In the genomic region with DNA sequence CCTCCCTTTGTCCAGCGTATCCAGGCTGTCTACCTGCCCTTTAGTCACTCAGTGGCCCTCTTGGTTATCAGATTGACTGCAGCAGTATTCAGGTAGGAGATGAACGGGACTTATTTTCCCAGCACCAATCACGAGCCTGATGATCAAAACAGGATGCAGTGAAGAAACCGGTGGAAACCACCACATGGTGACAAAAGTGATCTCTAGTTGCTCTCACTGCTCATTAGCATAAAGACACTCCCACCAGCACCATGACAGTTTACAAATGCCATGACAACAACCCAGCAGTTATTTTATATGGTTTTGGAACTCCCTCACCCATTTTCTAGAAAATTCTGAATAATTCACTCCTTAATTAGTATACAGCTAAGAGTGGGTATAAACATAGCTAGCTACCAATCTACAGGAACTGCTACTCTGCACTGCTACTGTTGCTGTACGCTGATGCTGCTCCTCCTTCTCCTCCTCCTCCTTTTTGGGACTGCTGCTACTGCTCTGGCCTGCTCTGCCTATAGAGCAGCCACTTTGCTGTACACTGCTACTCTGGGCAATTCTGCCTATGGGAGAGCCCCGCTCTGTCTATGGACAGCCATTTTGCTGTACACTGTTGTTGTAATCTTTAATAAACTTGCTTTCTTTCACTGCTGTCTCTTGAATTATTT, we compare ENCODE assay signal across 9 cellular contexts.
A peak's percentile ranks its signal among the peaks of the same experiment; 100 is the strongest.
DNase-seq lines count a peak whose midpoint lies in the region; ATAC-seq, FAIRE-seq and TF ChIP-seq lines count a peak whose summit lies in the region.
"Had no signal": no experiment of that assay in that cellular context is flagged by ENCODE, and none has a peak within 500 bp of the region (broad histone marks: within the 10 kb centered on the region; RNA-seq: fewer than 3 reads in every experiment).

No MANE protein-coding gene starts in this region.

- H3K4me1 Mint-ChIP-seq in activated naive CD4-positive, alpha-beta T cell treated with anti-CD3 and anti-CD28 coated beads, Interleukin-2, amount 50 U/mL, for 24 hours: peaks cover 53% of the 10 kb centered on the region

- H3K27ac Mint-ChIP-seq in activated naive CD4-positive, alpha-beta T cell treated with anti-CD3 and anti-CD28 coated beads, Interleukin-2, amount 50 U/mL, for 24 hours: peak overlapping the region; percentile 96

- ATAC-seq in GM21528 (IDR thresholded peaks at IDR 0.05; ENCODE audit: low FRiP score, unreplicated experiment) (peak; percentile 57), HG03139 (IDR thresholded peaks at IDR 0.05; ENCODE audit: unreplicated experiment) (no peak), GM18873 (IDR thresholded peaks at IDR 0.05; ENCODE audit: low FRiP score, unreplicated experiment) (no peak)
- ATAC-seq: heart left ventricle had no signal

- peaks cover 5% of the 10 kb centered on the region for H3K36me3 Mint-ChIP-seq in activated naive CD4-positive, alpha-beta T cell treated with anti-CD3 and anti-CD28 coated beads, Interleukin-2, amount 50 U/mL, for 24 hours

- no peak for FAIRE-seq in GM12891 (lab: Jason Lieb, UNC)

- H3K27me3 Mint-ChIP-seq in activated naive CD4-positive, alpha-beta T cell treated with anti-CD3 and anti-CD28 coated beads, Interleukin-2, amount 50 U/mL, for 24 hours: no peaks in the 10 kb centered on the region

- DNase-seq in T-helper 9 cell (peak; percentile 40), GM12891 (ENCODE audit: insufficient read length, low spot score) (no peak), cerebellum (ENCODE audit: low spot score) (no peak)
- DNase-seq in stimulated activated CD4-positive, alpha-beta T cell treated with anti-CD3 and anti-CD28 coated beads, TNF-alpha, amount 100 ng/mL, for 1 hour (ENCODE audit: low read depth in 3 of 3, low spot score in 1 of 3): peak in 2 of 3 donors; percentile 38 to 40

- TF ChIP-seq POLR2A in GM12891 (IDR thresholded peaks at IDR 0.05; ENCODE audit: low read depth, low read length): no peak

- peaks cover 13% of the 10 kb centered on the region for H3K9me3 Mint-ChIP-seq in activated naive CD4-positive, alpha-beta T cell treated with anti-CD3 and anti-CD28 coated beads, Interleukin-2, amount 50 U/mL, for 24 hours

- peak overlapping the region; percentile 69 for H3K4me3 Mint-ChIP-seq in activated naive CD4-positive, alpha-beta T cell treated with anti-CD3 and anti-CD28 coated beads, Interleukin-2, amount 50 U/mL, for 24 hours

TF ChIP-seq in GM12891, 5 proteins besides CTCF, POLR2A, EP300 and RAD21:
- no peak for TF ChIP-seq POLR2AphosphoS5 (IDR thresholded peaks at IDR 0.05; ENCODE audit: low read depth, low read length)
- no peak for TF ChIP-seq SPI1 (IDR thresholded peaks at IDR 0.05; ENCODE audit: low read depth, low read length)
- TF ChIP-seq POU2F2 (IDR thresholded peaks at IDR 0.05; ENCODE audit: low read depth, low read length): no peak
- no peak for TF ChIP-seq TAF1 (IDR thresholded peaks at IDR 0.05; ENCODE audit: low read depth, low read length)
- no peak for TF ChIP-seq PAX5 (IDR thresholded peaks at IDR 0.05; ENCODE audit: insufficient read depth, low read length, severe bottlenecking)

Comparison
In these comparisons a context has a peak if more than half of its experiments do, and no peak if none do; other contexts are left out.
1. DNase-seq: peak in T-helper 9 cell (single experiment) and stimulated activated CD4-positive, alpha-beta T cell treated with anti-CD3 and anti-CD28 coated beads, TNF-alpha, amount 100 ng/mL, for 1 hour (2 of 3); none in GM12891 (single experiment) and cerebellum (single experiment).